26 cellular contexts compared by ENCODE assay signal in the genomic region with DNA sequence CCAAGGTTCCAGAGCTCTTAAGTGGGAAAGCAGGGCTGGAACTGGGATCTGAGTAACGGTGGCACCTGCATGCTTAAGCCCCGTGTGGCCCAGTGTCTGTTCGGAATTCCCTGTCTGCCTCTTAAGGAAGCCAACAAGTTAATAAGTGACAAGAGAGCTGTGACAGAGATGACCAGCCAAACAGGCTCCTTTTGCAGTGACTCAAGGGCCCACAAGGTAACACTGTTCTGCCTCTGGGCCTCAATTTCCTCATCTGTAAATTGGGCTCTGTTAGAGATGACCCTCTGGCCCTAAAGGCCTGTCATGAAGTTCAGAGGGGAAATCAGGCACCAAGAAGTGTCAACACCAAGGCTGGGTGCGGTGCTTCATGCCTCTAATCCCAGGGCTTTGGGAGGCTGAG. TPM values are rescaled to one million over a fixed set of nuclear protein-coding genes. Genes with fewer than 3 reads are reported as not detected.
"Had no signal": no experiment of that assay in that cellular context is flagged by ENCODE, and none has a peak within 500 bp of the region (broad histone marks: within the 10 kb centered on the region; RNA-seq: fewer than 3 reads in every experiment).

No MANE protein-coding gene starts in this region.

- H3K27me3 ChIP-seq: esophagus muscularis mucosa, gastrocnemius medialis, sigmoid colon, testis, tibial nerve, upper lobe of right lung, vagina had no signal

- H3K27ac ChIP-seq: epithelial cell of prostate, esophagus muscularis mucosa, gastrocnemius medialis, psoas muscle, sigmoid colon, skin epidermis, testis, tibial nerve, upper lobe of right lung, vagina had no signal

- H3K4me3 ChIP-seq: esophagus muscularis mucosa, gastrocnemius medialis, lung, psoas muscle, sigmoid colon, skin epidermis, testis, tibial nerve, upper lobe of right lung, vagina had no signal

- ATAC-seq: gastrocnemius medialis; left colon; left ventricle myocardium superior; naive thymus-derived CD4-positive, alpha-beta T cell; psoas muscle; stimulated activated naive B cell treated with anti-CD40 and anti-IgM and Interleukin-4, amounts not matched to agents 10 μg/mL and 1 μg/mL and 100 μg/mL, for 72 hours; stimulated activated naive CD8-positive, alpha-beta T cell treated with anti-CD3 and anti-CD28 coated beads, Interleukin-15, amount 100 ng/mL, for 72 hours; upper lobe of right lung had no signal

- H3K9me3 ChIP-seq: esophagus muscularis mucosa, gastrocnemius medialis, psoas muscle, sigmoid colon, testis, tibial nerve, upper lobe of right lung, vagina had no signal

- H3K4me1 ChIP-seq: esophagus muscularis mucosa, gastrocnemius medialis, sigmoid colon, testis, upper lobe of right lung, vagina had no signal

- H3K36me3 ChIP-seq: esophagus muscularis mucosa, gastrocnemius medialis, sigmoid colon, tibial nerve, upper lobe of right lung, vagina had no signal

- DNase-seq: effector memory CD4-positive, alpha-beta T cell; gastrocnemius medialis; glutamatergic neuron; immature natural killer cell; left colon; left ventricle myocardium superior; mesenchymal stem cell; naive thymus-derived CD4-positive, alpha-beta T cell; nephron progenitor cell; psoas muscle; sigmoid colon; stimulated activated CD4-positive, alpha-beta T cell treated with anti-CD3 and anti-CD28 coated beads, Interleukin-2, amount 100 ng/mL, for 24 hours; stimulated activated CD4-positive, alpha-beta T cell treated with anti-CD3 and anti-CD28 coated beads, Interleukin-4, amount 100 ng/mL, for 4 hours; stimulated activated naive B cell treated with anti-CD40 and anti-IgM and Interleukin-4, amounts not matched to agents 10 μg/mL and 1 μg/mL and 100 μg/mL, for 72 hours; stimulated activated naive CD8-positive, alpha-beta T cell treated with anti-CD3 and anti-CD28 coated beads, Interleukin-15, amount 100 ng/mL, for 72 hours; testis; upper lobe of right lung had no signal

RNA-seq across cellular contexts. Expression of a gene that starts 18.6 kb away (rescaled TPM):
- total RNA-seq: esophagus muscularis mucosa; fibroblast of villous mesenchyme; naive thymus-derived CD4-positive, alpha-beta T cell; psoas muscle; tibial nerve; upper lobe of right lung; vagina had no signal

RNA-seq across cellular contexts. Expression of a gene that starts 21.5 kb away (rescaled TPM):
- total RNA-seq: esophagus muscularis mucosa; fibroblast of villous mesenchyme; gastrocnemius medialis; left colon; left ventricle myocardium superior; naive thymus-derived CD4-positive, alpha-beta T cell; omental fat pad; psoas muscle; subcutaneous adipose tissue; tibial nerve; upper lobe of right lung; vagina had no signal

RNA-seq across cellular contexts. Expression of a gene that starts 48.9 kb away (rescaled TPM):
- total RNA-seq: fibroblast of villous mesenchyme had no signal
